In the genomic region with DNA sequence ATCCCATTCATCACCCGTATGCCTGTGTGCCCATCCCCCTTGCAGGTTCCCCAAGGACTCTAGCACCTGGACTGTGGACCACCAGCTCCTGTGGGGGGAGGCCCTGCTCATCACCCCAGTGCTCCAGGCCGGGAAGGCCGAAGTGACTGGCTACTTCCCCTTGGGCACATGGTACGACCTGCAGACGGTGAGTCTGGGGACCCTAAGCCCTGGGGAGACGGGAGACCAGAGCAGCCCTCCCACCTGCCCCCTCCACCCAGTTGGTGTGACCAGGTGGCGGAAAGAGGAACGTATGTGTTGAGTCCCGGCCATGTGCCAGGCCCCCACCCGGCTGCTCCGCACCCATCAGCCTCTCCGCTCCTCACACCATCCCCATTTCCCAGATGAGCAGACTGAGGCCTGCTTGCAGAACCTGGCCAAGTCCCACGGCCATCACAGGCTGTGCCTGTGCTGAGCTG, we compare ENCODE assay signal across 20 cellular contexts. TPM values are rescaled to one million over a fixed set of nuclear protein-coding genes. Genes with fewer than 3 reads are reported as not detected.
"Had no signal": no experiment of that assay in that cellular context is flagged by ENCODE, and none has a peak within 500 bp of the region (broad histone marks: within the 10 kb centered on the region; RNA-seq: fewer than 3 reads in every experiment).

No MANE protein-coding gene starts in this region.

- H3K36me3 Mint-ChIP-seq: activated CD4-positive, alpha-beta memory T cell treated with anti-CD3 and anti-CD28 coated beads for 36 hours; activated CD8-positive, alpha-beta memory T cell treated with anti-CD3 and anti-CD28 coated beads, Interleukin-2, amount 10 ng/mL, durations not matched to agents 7 days and 5 days had no signal

- H3K9ac ChIP-seq: parathyroid adenoma had no signal

- ATAC-seq: activated CD4-positive, alpha-beta T cell treated with anti-CD3 and anti-CD28 coated beads for 36 hours; activated CD8-positive, alpha-beta memory T cell treated with anti-CD3 and anti-CD28 coated beads, Interleukin-2, amount 10 ng/mL, durations not matched to agents 7 days and 5 days; activated naive CD8-positive, alpha-beta T cell treated with anti-CD3 and anti-CD28 coated beads, Interleukin-2, amount 50 U/mL, for 24 hours; activated T-cell treated with anti-CD3 and anti-CD28 coated beads, Interleukin-2, amount 50 U/mL, for 72 hours; effector memory CD8-positive, alpha-beta T cell; left lobe of liver; mucosa of descending colon; naive thymus-derived CD4-positive, alpha-beta T cell had no signal

- H3K4me3 ChIP-seq: breast epithelium, mucosa of descending colon, transverse colon had no signal

- H3K27ac ChIP-seq: breast epithelium, parathyroid adenoma, transverse colon had no signal

- H3K36me3 ChIP-seq: breast epithelium, transverse colon had no signal

- H3K4me1 Mint-ChIP-seq: activated CD4-positive, alpha-beta T cell treated with anti-CD3 and anti-CD28 coated beads for 36 hours; activated CD8-positive, alpha-beta memory T cell treated with anti-CD3 and anti-CD28 coated beads, Interleukin-2, amount 10 ng/mL, durations not matched to agents 7 days and 5 days; activated naive CD8-positive, alpha-beta T cell treated with anti-CD3 and anti-CD28 coated beads, Interleukin-2, amount 50 U/mL, for 24 hours had no signal

- H2AFZ ChIP-seq: parathyroid adenoma had no signal

- H3K9me3 ChIP-seq: breast epithelium, mucosa of descending colon, transverse colon had no signal

- H3K79me2 ChIP-seq: parathyroid adenoma had no signal

- H3K4me3 Mint-ChIP-seq: activated CD4-positive, alpha-beta memory T cell treated with anti-CD3 and anti-CD28 coated beads for 36 hours; activated CD4-positive, alpha-beta T cell treated with anti-CD3 and anti-CD28 coated beads for 36 hours; activated CD8-positive, alpha-beta memory T cell treated with anti-CD3 and anti-CD28 coated beads, Interleukin-2, amount 10 ng/mL, durations not matched to agents 7 days and 5 days; activated naive CD8-positive, alpha-beta T cell treated with anti-CD3 and anti-CD28 coated beads, Interleukin-2, amount 50 U/mL, for 24 hours; activated T-cell treated with anti-CD3 and anti-CD28 coated beads, Interleukin-2, amount 50 U/mL, for 72 hours; dendritic cell treated with granulocyte-macrophage colony-stimulating factor and Interleukin-4, amounts not matched to agents 40 ng/mL and 50 ng/mL, for 4 days; effector memory CD8-positive, alpha-beta T cell; stimulated activated memory B cell treated with anti-CD40 and anti-IgM and Interleukin-4, amounts not matched to agents 10 μg/mL and 1 μg/mL and 100 μg/mL, for 72 hours had no signal

- H3K9me3 Mint-ChIP-seq: activated naive CD8-positive, alpha-beta T cell treated with anti-CD3 and anti-CD28 coated beads, Interleukin-2, amount 50 U/mL, for 24 hours; dendritic cell treated with granulocyte-macrophage colony-stimulating factor and Interleukin-4, amounts not matched to agents 40 ng/mL and 50 ng/mL, for 4 days; effector memory CD8-positive, alpha-beta T cell had no signal

- H3K27me3 Mint-ChIP-seq: activated CD4-positive, alpha-beta memory T cell treated with anti-CD3 and anti-CD28 coated beads for 36 hours; activated CD4-positive, alpha-beta T cell treated with anti-CD3 and anti-CD28 coated beads for 36 hours; activated CD8-positive, alpha-beta memory T cell treated with anti-CD3 and anti-CD28 coated beads, Interleukin-2, amount 10 ng/mL, durations not matched to agents 7 days and 5 days; activated naive CD8-positive, alpha-beta T cell treated with anti-CD3 and anti-CD28 coated beads, Interleukin-2, amount 50 U/mL, for 24 hours; dendritic cell treated with granulocyte-macrophage colony-stimulating factor and Interleukin-4, amounts not matched to agents 40 ng/mL and 50 ng/mL, for 4 days; effector memory CD8-positive, alpha-beta T cell; naive thymus-derived CD4-positive, alpha-beta T cell; stimulated activated memory B cell treated with anti-CD40 and anti-IgM and Interleukin-4, amounts not matched to agents 10 μg/mL and 1 μg/mL and 100 μg/mL, for 72 hours had no signal

- H3K27me3 ChIP-seq: breast epithelium, transverse colon had no signal

- DNase-seq: activated CD4-positive, alpha-beta memory T cell treated with anti-CD3 and anti-CD28 coated beads for 36 hours; activated CD4-positive, alpha-beta T cell treated with anti-CD3 and anti-CD28 coated beads for 36 hours; activated CD8-positive, alpha-beta memory T cell treated with anti-CD3 and anti-CD28 coated beads, Interleukin-2, amount 10 ng/mL, durations not matched to agents 7 days and 5 days; activated naive CD4-positive, alpha-beta T cell; activated naive CD8-positive, alpha-beta T cell treated with anti-CD3 and anti-CD28 coated beads, Interleukin-2, amount 50 U/mL, for 24 hours; activated T-cell treated with anti-CD3 and anti-CD28 coated beads, Interleukin-2, amount 50 U/mL, for 72 hours; effector memory CD8-positive, alpha-beta T cell; foreskin melanocyte; mammary epithelial cell; mucosa of descending colon; naive thymus-derived CD4-positive, alpha-beta T cell; stimulated activated CD4-positive, alpha-beta T cell treated with anti-CD3 and anti-CD28 coated beads, Interleukin-2, amount 100 ng/mL, for 48 hours; transverse colon had no signal

- H3K4me1 ChIP-seq: breast epithelium, parathyroid adenoma, transverse colon had no signal

- H3K27ac Mint-ChIP-seq: activated CD4-positive, alpha-beta memory T cell treated with anti-CD3 and anti-CD28 coated beads for 36 hours; activated CD4-positive, alpha-beta T cell treated with anti-CD3 and anti-CD28 coated beads for 36 hours; activated CD8-positive, alpha-beta memory T cell treated with anti-CD3 and anti-CD28 coated beads, Interleukin-2, amount 10 ng/mL, durations not matched to agents 7 days and 5 days; activated naive CD8-positive, alpha-beta T cell treated with anti-CD3 and anti-CD28 coated beads, Interleukin-2, amount 50 U/mL, for 24 hours; activated T-cell treated with anti-CD3 and anti-CD28 coated beads, Interleukin-2, amount 50 U/mL, for 72 hours; dendritic cell treated with granulocyte-macrophage colony-stimulating factor and Interleukin-4, amounts not matched to agents 40 ng/mL and 50 ng/mL, for 4 days; effector memory CD8-positive, alpha-beta T cell; stimulated activated memory B cell treated with anti-CD40 and anti-IgM and Interleukin-4, amounts not matched to agents 10 μg/mL and 1 μg/mL and 100 μg/mL, for 72 hours had no signal

RNA-seq across cellular contexts. Expression of gene CARD14, which starts 52.9 kb away (rescaled TPM):
- total RNA-seq: activated CD4-positive, alpha-beta memory T cell treated with anti-CD3 and anti-CD28 coated beads for 36 hours; activated CD4-positive, alpha-beta T cell treated with anti-CD3 and anti-CD28 coated beads for 36 hours; activated CD8-positive, alpha-beta memory T cell treated with anti-CD3 and anti-CD28 coated beads, Interleukin-2, amount 10 ng/mL, durations not matched to agents 7 days and 5 days; T-helper 1 cell treated with Interleukin-12 subunit alpha and Interleukin-12 subunit beta and Interleukin-4 antibody, amounts not matched to agents 30 ng/mL and 1 ng/mL, for 36 hours had no signal
- polyA plus RNA-seq: fibroblast of lung; naive thymus-derived CD4-positive, alpha-beta T cell had no signal
